1 cellular context compared by ENCODE assay signal in genomic region chr19:54115071-54116063, GRCh38.
A peak's percentile ranks its signal among the peaks of the same experiment; 100 is the strongest.
TF ChIP-seq lines count a peak whose summit lies in the region.

Gene PRPF31 (plus strand): TSS chr19:54115754. CDS start chr19:54118279, 2,525 bp downstream.
Gene TFPT (minus strand): TSS chr19:54115657. CDS start chr19:54115269, 388 bp downstream.

TF ChIP-seq in K562, 482 proteins besides CTCF, POLR2A, EP300 and RAD21 (continued from another document and continues in another):
- TF ChIP-seq ZNF121 (CRISPR knock-in tag; conservative IDR thresholded peaks at IDR 0.05) (no peak), SETDB1 (IDR thresholded peaks at IDR 0.05; ENCODE audit: low read length) (no peak), KLF10 (CRISPR knock-in tag; IDR thresholded peaks at IDR 0.05) (no peak), PHF20 (IDR thresholded peaks at IDR 0.05; ENCODE audit: partially characterized antibody) (peak; percentile 99), DMBX1 (CRISPR knock-in tag; IDR thresholded peaks at IDR 0.05; ENCODE audit: borderline replicate concordance) (peak; percentile 66; the same call in 1 of the 2 replicates), U2AF1 (optimal IDR thresholded peaks at IDR 0.05; ENCODE audit: low read depth, low read length) (no peak), PRDM10 (IDR thresholded peaks at IDR 0.05; ENCODE audit: partially characterized antibody) (no peak), KAT2B (IDR thresholded peaks at IDR 0.05; ENCODE audit: low read depth, low read length) (no peak), SRSF7 (optimal IDR thresholded peaks at IDR 0.05; ENCODE audit: low read depth, low read length) (no peak), NR4A1 (CRISPR knock-in tag; IDR thresholded peaks at IDR 0.05) (no peak), NR4A1 (tag; IDR thresholded peaks at IDR 0.05) (peak; percentile 90), ZFP1 (CRISPR knock-in tag; IDR thresholded peaks at IDR 0.05) (no peak), PTBP1 (IDR thresholded peaks at IDR 0.05; ENCODE audit: low read depth, low read length) (no peak), MXI1 (IDR thresholded peaks at IDR 0.05; ENCODE audit: low read depth, low read length) (peak; percentile 66), ZNF511 (CRISPR knock-in tag; IDR thresholded peaks at IDR 0.05) (peak; percentile 89), RBM15 (IDR thresholded peaks at IDR 0.05; ENCODE audit: insufficient read depth, low read length) (no peak), HNRNPL (IDR thresholded peaks at IDR 0.05; ENCODE audit: low read depth, low read length) (no peak), NBN (IDR thresholded peaks at IDR 0.05; ENCODE audit: low read depth) (peak; percentile 94), SMAD1 (IDR thresholded peaks at IDR 0.05; ENCODE audit: low read depth, low read length, partially characterized antibody) (peak; percentile 16), ZNF197 (CRISPR knock-in tag; IDR thresholded peaks at IDR 0.05; ENCODE audit: low read depth) (peak; percentile 92), STAT5A (IDR thresholded peaks at IDR 0.05; ENCODE audit: borderline replicate concordance, low read length) (no peak), ZNF175 (CRISPR knock-in tag; IDR thresholded peaks at IDR 0.05; ENCODE audit: low read depth) (peak; percentile 86), NCOR1 (IDR thresholded peaks at IDR 0.05) (peak; percentile 43; the same call in 1 of the 2 replicates), TAL1 (IDR thresholded peaks at IDR 0.05) (no peak), ELF4 (CRISPR knock-in tag; IDR thresholded peaks at IDR 0.05) (no peak; the same call in 1 of the 2 replicates)
- TF ChIP-seq, protein P1, sequence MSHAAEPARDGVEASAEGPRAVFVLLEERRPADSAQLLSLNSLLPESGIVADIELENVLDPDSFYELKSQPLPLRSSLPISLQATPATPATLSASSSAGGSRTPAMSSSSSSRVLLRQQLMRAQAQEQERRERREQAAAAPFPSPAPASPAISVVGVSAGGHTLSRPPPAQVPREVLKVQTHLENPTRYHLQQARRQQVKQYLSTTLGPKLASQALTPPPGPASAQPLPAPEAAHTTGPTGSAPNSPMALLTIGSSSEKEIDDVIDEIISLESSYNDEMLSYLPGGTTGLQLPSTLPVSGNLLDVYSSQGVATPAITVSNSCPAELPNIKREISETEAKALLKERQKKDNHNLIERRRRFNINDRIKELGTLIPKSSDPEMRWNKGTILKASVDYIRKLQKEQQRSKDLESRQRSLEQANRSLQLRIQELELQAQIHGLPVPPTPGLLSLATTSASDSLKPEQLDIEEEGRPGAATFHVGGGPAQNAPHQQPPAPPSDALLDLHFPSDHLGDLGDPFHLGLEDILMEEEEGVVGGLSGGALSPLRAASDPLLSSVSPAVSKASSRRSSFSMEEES (CRISPR knock-in tag; IDR thresholded peaks at IDR 0.05) = no peak
- TF ChIP-seq, protein P2, sequence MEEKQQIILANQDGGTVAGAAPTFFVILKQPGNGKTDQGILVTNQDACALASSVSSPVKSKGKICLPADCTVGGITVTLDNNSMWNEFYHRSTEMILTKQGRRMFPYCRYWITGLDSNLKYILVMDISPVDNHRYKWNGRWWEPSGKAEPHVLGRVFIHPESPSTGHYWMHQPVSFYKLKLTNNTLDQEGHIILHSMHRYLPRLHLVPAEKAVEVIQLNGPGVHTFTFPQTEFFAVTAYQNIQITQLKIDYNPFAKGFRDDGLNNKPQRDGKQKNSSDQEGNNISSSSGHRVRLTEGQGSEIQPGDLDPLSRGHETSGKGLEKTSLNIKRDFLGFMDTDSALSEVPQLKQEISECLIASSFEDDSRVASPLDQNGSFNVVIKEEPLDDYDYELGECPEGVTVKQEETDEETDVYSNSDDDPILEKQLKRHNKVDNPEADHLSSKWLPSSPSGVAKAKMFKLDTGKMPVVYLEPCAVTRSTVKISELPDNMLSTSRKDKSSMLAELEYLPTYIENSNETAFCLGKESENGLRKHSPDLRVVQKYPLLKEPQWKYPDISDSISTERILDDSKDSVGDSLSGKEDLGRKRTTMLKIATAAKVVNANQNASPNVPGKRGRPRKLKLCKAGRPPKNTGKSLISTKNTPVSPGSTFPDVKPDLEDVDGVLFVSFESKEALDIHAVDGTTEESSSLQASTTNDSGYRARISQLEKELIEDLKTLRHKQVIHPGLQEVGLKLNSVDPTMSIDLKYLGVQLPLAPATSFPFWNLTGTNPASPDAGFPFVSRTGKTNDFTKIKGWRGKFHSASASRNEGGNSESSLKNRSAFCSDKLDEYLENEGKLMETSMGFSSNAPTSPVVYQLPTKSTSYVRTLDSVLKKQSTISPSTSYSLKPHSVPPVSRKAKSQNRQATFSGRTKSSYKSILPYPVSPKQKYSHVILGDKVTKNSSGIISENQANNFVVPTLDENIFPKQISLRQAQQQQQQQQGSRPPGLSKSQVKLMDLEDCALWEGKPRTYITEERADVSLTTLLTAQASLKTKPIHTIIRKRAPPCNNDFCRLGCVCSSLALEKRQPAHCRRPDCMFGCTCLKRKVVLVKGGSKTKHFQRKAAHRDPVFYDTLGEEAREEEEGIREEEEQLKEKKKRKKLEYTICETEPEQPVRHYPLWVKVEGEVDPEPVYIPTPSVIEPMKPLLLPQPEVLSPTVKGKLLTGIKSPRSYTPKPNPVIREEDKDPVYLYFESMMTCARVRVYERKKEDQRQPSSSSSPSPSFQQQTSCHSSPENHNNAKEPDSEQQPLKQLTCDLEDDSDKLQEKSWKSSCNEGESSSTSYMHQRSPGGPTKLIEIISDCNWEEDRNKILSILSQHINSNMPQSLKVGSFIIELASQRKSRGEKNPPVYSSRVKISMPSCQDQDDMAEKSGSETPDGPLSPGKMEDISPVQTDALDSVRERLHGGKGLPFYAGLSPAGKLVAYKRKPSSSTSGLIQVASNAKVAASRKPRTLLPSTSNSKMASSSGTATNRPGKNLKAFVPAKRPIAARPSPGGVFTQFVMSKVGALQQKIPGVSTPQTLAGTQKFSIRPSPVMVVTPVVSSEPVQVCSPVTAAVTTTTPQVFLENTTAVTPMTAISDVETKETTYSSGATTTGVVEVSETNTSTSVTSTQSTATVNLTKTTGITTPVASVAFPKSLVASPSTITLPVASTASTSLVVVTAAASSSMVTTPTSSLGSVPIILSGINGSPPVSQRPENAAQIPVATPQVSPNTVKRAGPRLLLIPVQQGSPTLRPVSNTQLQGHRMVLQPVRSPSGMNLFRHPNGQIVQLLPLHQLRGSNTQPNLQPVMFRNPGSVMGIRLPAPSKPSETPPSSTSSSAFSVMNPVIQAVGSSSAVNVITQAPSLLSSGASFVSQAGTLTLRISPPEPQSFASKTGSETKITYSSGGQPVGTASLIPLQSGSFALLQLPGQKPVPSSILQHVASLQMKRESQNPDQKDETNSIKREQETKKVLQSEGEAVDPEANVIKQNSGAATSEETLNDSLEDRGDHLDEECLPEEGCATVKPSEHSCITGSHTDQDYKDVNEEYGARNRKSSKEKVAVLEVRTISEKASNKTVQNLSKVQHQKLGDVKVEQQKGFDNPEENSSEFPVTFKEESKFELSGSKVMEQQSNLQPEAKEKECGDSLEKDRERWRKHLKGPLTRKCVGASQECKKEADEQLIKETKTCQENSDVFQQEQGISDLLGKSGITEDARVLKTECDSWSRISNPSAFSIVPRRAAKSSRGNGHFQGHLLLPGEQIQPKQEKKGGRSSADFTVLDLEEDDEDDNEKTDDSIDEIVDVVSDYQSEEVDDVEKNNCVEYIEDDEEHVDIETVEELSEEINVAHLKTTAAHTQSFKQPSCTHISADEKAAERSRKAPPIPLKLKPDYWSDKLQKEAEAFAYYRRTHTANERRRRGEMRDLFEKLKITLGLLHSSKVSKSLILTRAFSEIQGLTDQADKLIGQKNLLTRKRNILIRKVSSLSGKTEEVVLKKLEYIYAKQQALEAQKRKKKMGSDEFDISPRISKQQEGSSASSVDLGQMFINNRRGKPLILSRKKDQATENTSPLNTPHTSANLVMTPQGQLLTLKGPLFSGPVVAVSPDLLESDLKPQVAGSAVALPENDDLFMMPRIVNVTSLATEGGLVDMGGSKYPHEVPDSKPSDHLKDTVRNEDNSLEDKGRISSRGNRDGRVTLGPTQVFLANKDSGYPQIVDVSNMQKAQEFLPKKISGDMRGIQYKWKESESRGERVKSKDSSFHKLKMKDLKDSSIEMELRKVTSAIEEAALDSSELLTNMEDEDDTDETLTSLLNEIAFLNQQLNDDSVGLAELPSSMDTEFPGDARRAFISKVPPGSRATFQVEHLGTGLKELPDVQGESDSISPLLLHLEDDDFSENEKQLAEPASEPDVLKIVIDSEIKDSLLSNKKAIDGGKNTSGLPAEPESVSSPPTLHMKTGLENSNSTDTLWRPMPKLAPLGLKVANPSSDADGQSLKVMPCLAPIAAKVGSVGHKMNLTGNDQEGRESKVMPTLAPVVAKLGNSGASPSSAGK (IDR thresholded peaks at IDR 0.05) = no peak; the same call in 1 of the 2 replicates
- TF ChIP-seq, protein P3, sequence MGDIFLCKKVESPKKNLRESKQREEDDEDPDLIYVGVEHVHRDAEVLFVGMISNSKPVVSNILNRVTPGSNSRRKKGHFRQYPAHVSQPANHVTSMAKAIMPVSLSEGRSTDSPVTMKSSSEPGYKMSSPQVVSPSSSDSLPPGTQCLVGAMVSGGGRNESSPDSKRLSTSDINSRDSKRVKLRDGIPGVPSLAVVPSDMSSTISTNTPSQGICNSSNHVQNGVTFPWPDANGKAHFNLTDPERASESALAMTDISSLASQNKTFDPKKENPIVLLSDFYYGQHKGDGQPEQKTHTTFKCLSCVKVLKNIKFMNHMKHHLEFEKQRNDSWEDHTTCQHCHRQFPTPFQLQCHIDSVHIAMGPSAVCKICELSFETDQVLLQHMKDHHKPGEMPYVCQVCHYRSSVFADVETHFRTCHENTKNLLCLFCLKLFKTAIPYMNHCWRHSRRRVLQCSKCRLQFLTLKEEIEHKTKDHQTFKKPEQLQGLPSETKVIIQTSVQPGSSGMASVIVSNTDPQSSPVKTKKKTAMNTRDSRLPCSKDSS (IDR thresholded peaks at IDR 0.05; ENCODE audit: low read depth, partially characterized antibody) = no peak
- TF ChIP-seq, protein P4, sequence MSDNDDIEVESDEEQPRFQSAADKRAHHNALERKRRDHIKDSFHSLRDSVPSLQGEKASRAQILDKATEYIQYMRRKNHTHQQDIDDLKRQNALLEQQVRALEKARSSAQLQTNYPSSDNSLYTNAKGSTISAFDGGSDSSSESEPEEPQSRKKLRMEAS (CRISPR knock-in tag; IDR thresholded peaks at IDR 0.05) = peak; percentile 82
